Comparison of ENCODE assay signal across 8 cellular contexts in genomic region chr2:69386789-69387734, GRCh38. TPM values are rescaled to one million over a fixed set of nuclear protein-coding genes. Genes with fewer than 3 reads are reported as not detected.
DNase-seq lines count a peak whose midpoint lies in the region; ATAC-seq and TF ChIP-seq lines count a peak whose summit lies in the region.

TSS of gene GFPT1 (minus strand) at chr2:69387227. CDS start at chr2:69387071, 156 bp downstream.

- intact Hi-C loops in CD8-positive, alpha-beta T cell (cut with DNase I, micrococcal nuclease): loop anchor here (1.0 to 10.0 kb wide), 7 partner anchors 50 to 1678 kb away; partner anchors contain the start of genes GMCL1 (in 2 of the 2), NFU1 (in 2 of the 2), FAM136A (in 1 of the 2) and NAGK (in 1 of the 2)

- no peaks in the 10 kb centered on the region for H3K27me3 Mint-ChIP-seq in CD8-positive, alpha-beta T cell (ENCODE audit: low read depth)

- H3K4me3 ChIP-seq in CD8-positive, alpha-beta T cell (ENCODE audit: low read depth, low read length): peak within 1 kb of the TSS; percentile 64

- H3K27me3 ChIP-seq in CD8-positive, alpha-beta T cell (ENCODE audit: insufficient read depth, low read length): no peaks in the 10 kb centered on the region

- H3K27ac ChIP-seq in CD8-positive, alpha-beta T cell (ENCODE audit: low read depth, low read length): peak within 1 kb of the TSS; percentile 65

- peak within 1 kb of the TSS; percentile 88 for H3K4me3 Mint-ChIP-seq in CD8-positive, alpha-beta T cell

- no peaks in the 10 kb centered on the region for H3K9me3 Mint-ChIP-seq in CD8-positive, alpha-beta T cell

- H3K4me1 ChIP-seq in CD8-positive, alpha-beta T cell (ENCODE audit: insufficient read depth, low read length): peaks cover 17% of the 10 kb centered on the region

- no peaks in the 10 kb centered on the region for H3K36me3 ChIP-seq in CD8-positive, alpha-beta T cell (ENCODE audit: insufficient read depth, low read length)

- peak within 1 kb of the TSS; percentile 84 for H3K27ac Mint-ChIP-seq in CD8-positive, alpha-beta T cell

- POLR2A ChIA-PET in CD8-positive, alpha-beta T cell (lab: Charles Lee): interaction anchor here (0.7 to 2.6 kb wide), 4 partner anchors 12 to 934 kb away, joined by 3 to 13 read pairs (median 3); partner anchors contain the start of gene NFU1

- TF ChIP-seq CTCF in CD8-positive, alpha-beta T cell (IDR thresholded peaks at IDR 0.05): no peak

- H3K4me1 Mint-ChIP-seq in CD8-positive, alpha-beta T cell (ENCODE audit: low read depth): peaks cover 45% of the 10 kb centered on the region

- CTCF ChIA-PET in CD8-positive, alpha-beta T cell (lab: Charles Lee): interaction anchor here (1.6 kb wide), 1 partner anchor 11 kb away, joined by 8 read pairs; no protein-coding TSS in a partner anchor

- peak; percentile 98 for ATAC-seq in CD8-positive, alpha-beta T cell
- ATAC-seq in GM19468 (IDR thresholded peaks at IDR 0.05; ENCODE audit: extremely low read depth, unreplicated experiment): peak; percentile 43

- peak; percentile 84 to 94 (median 91) for DNase-seq in CD8-positive, alpha-beta T cell
- DNase-seq in HS-5 (ENCODE audit: low read depth): peak; percentile 54
- peak; percentile 55 for DNase-seq in NK-92 (lab: John Stamatoyannopoulos, UW; ENCODE audit: unreplicated experiment)
- DNase-seq in activated CD8-positive, alpha-beta memory T cell treated with anti-CD3 and anti-CD28 coated beads for 24 hours: peak; percentile 97
- peak; percentile 87 for DNase-seq in effector CD4-positive, alpha-beta T cell
- DNase-seq in medulla oblongata (ENCODE audit: extremely low spot score): peak; percentile 94
- DNase-seq in stimulated activated CD4-positive, alpha-beta T cell treated with anti-CD3 and anti-CD28 coated beads, TNF-alpha, amount 100 ng/mL, for 48 hours (ENCODE audit: low read depth in 3 of 3): peak; percentile 81 to 93 (median 83)

- H3K9me3 ChIP-seq in CD8-positive, alpha-beta T cell (ENCODE audit: low read length): no peaks in the 10 kb centered on the region

- H3K36me3 Mint-ChIP-seq in CD8-positive, alpha-beta T cell: peaks cover 7% of the 10 kb centered on the region

RNA-seq across cellular contexts. Expression of gene GFPT1, which starts in this region (rescaled TPM):
- total RNA-seq in CD8-positive, alpha-beta T cell: 10 to 100 TPM; 26.5 to 30.9 TPM

Comparison
In these comparisons a context has a peak if more than half of its experiments do, and no peak if none do; other contexts are left out.
1. Peak in every context shown above with its lines: DNase-seq, ATAC-seq, H3K4me3 ChIP-seq and H3K27ac ChIP-seq.